ENCODE assay signal across 8 cellular contexts in the genomic region with DNA sequence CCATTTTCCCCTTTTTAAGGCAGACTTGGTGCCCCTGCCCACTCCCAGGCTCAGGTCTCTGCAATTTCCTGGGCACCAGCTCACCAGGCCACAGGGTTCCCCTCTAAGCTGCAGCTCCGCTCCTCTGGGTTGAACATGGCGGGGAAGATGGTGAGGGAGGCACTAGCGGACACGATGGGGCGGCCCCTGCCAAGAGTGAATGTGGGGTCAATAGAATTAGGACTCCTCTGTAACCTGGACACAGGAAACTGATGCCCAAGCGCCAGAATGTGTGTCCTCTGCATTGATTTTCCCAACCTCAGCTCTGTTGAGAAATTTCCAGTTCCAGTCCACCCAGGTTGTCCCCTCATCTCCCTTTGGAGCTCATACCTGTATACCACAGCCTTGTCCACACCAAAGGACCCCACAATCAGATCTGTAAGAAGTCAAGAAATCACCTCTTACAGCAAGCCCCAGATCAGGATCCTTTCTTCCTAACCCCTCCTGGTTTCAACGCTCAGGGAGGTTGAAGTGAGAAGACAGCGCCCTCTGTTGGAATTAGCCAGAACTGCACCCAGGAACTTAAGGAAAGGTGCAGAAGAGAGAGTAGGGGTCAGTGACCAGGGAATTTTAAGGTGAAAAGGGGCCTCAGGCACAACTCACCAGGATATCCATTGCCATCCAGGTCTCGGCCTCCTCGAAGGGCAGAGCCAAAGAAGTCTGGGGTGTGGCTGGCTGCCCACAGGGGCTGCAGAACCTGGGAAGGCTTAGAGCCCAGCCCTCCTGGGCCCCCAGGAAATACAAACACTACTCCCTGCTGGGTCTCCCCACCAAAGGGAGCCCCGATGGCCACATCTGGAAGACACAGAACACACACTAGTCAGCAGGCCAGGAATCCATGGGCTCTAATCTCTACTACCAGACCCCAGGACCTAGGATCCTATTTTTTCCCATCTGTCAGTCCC. TPM values are rescaled to one million over a fixed set of nuclear protein-coding genes. Genes with fewer than 3 reads are reported as not detected.
DNase-seq lines count a peak whose midpoint lies in the region; ATAC-seq and TF ChIP-seq lines count a peak whose summit lies in the region.

No MANE protein-coding gene starts in this region.

- no peaks in the 10 kb centered on the region for H3K9me3 ChIP-seq in CD8-positive, alpha-beta T cell (ENCODE audit: low read length)
- H3K9me3 ChIP-seq in HEK293 (ENCODE audit: control insufficient read depth, insufficient read depth, low read depth, low read length) (no peaks in the 10 kb centered on the region), SJCRH30 (replicated peaks) (no peaks in the 10 kb centered on the region), adrenal gland (replicated peaks in 1 of 3) (no peaks in the 10 kb centered on the region)

- intact Hi-C loops in CD8-positive, alpha-beta T cell (cut with DNase I, micrococcal nuclease) = loop anchor here in 1 of 2 experiments (1.0 kb wide), 1 partner anchor 9 kb away; no protein-coding TSS in a partner anchor
- intact Hi-C loops in adrenal gland (cut with DNase I) = loop anchor here in 1 of 2 donors (5.0 kb wide), 1 partner anchor 33 kb away; no protein-coding TSS in a partner anchor

- H3K4me3 ChIP-seq in CD8-positive, alpha-beta T cell (ENCODE audit: low read depth, low read length) = no peak overlapping the region
- H3K4me3 ChIP-seq in HEK293 (ENCODE audit: low read depth, low read length) = no peak overlapping the region
- no peak overlapping the region for H3K4me3 ChIP-seq in SJCRH30
- no peak overlapping the region for H3K4me3 ChIP-seq in adrenal gland

- no peak for TF ChIP-seq POLR2A in adrenal gland (IDR thresholded peaks at IDR 0.05)

- POLR2A ChIA-PET in CD8-positive, alpha-beta T cell (lab: Charles Lee) = interaction anchor here (1.1 kb wide), 1 partner anchor 12 kb away, joined by 6 read pairs; no protein-coding TSS in a partner anchor
- POLR2A ChIA-PET in HEK293 (lab: Yijun Ruan, JAX) = interaction anchor here (0.6 kb wide), 1 partner anchor 18 kb away, joined by 11 read pairs; no protein-coding TSS in a partner anchor

- WGBS in adrenal gland, 4 donors = 55 to 63% (median 61%) methylated on average over 9 to 11 of the region's 11 CpGs

- CTCF ChIA-PET in CD8-positive, alpha-beta T cell (lab: Charles Lee) = interaction anchor here (0.8 to 12.3 kb wide), 12 partner anchors 8 to 373 kb away, joined by 3 to 1006 read pairs (median 4); partner anchors contain the start of genes ITGA5 and ZNF385A
- CTCF ChIA-PET in HEK293 (lab: Yijun Ruan, JAX) = interaction anchor here (0.6 to 12.2 kb wide), 15 partner anchors 8 to 126 kb away, joined by 3 to 924 read pairs (median 5); partner anchors contain the start of gene ITGA5

- H3K36me3 ChIP-seq in CD8-positive, alpha-beta T cell (ENCODE audit: insufficient read depth, low read length) = peaks cover 77% of the 10 kb centered on the region
- H3K36me3 ChIP-seq in HEK293 (ENCODE audit: control insufficient read depth in 2 of 2, insufficient read depth in 1 of 2, low read length in 2 of 2) (peaks cover 13 to 91% of the 10 kb centered on the region in 2 experiments), SJCRH30 (peaks cover 40% of the 10 kb centered on the region), adrenal gland (replicated peaks in 1 of 2) (peaks cover 0 to 100% of the 10 kb centered on the region in 2 donors)

- peak; percentile 100 for TF ChIP-seq CTCF in CD8-positive, alpha-beta T cell (IDR thresholded peaks at IDR 0.05)
- peak; percentile 84 for TF ChIP-seq CTCF in HEK293 (tag by site-specific recombination; IDR thresholded peaks at IDR 0.05)
- peak; percentile 83 to 97 (median 89) for TF ChIP-seq CTCF in adrenal gland (IDR thresholded peaks at IDR 0.05)

- ATAC-seq in CD8-positive, alpha-beta T cell = peak; percentile 81
- ATAC-seq in HG02870 (IDR thresholded peaks at IDR 0.05; ENCODE audit: unreplicated experiment) = no peak

- H3K27ac ChIP-seq in CD8-positive, alpha-beta T cell (ENCODE audit: low read depth, low read length) = no peak overlapping the region
- H3K27ac ChIP-seq in HEK293 (ENCODE audit: extremely low read depth, low read depth, low read length) (no peak overlapping the region), SJCRH30 (no peak overlapping the region), adrenal gland (peak overlapping the region in 2 of 5 donors; percentile 6 to 27)

- DNase-seq in CD8-positive, alpha-beta T cell = peak in 6 of 7 experiments; percentile 41 to 75 (median 66)
- DNase-seq in SJCRH30 (peak; percentile 44 to 76), adrenal gland (peak in 4 of 7 donors; percentile 68 to 81 (median 76)), islet precursor cell (peak; percentile 90), KG1 (lab: John Stamatoyannopoulos, UW) (no peak)
- DNase-seq in stimulated activated CD4-positive, alpha-beta T cell treated with anti-CD3 and anti-CD28 coated beads, Interleukin-4, amount 100 ng/mL, for 24 hours = peak; percentile 71

- no peak overlapping the region for H3K4me3 Mint-ChIP-seq in CD8-positive, alpha-beta T cell

- H3K27me3 ChIP-seq in CD8-positive, alpha-beta T cell (ENCODE audit: insufficient read depth, low read length) = no peaks in the 10 kb centered on the region
- H3K27me3 ChIP-seq in SJCRH30 (no peaks in the 10 kb centered on the region), adrenal gland (no peaks in the 10 kb centered on the region)

- peaks cover 38% of the 10 kb centered on the region for H3K4me1 Mint-ChIP-seq in CD8-positive, alpha-beta T cell (ENCODE audit: low read depth)

- peaks cover 95% of the 10 kb centered on the region for H3K36me3 Mint-ChIP-seq in CD8-positive, alpha-beta T cell

- H3K4me1 ChIP-seq in CD8-positive, alpha-beta T cell (ENCODE audit: insufficient read depth, low read length) = peaks cover 18% of the 10 kb centered on the region
- no peaks in the 10 kb centered on the region for H3K4me1 ChIP-seq in HEK293 (ENCODE audit: control insufficient read depth, insufficient read depth, low read length)
- H3K4me1 ChIP-seq in SJCRH30 = no peaks in the 10 kb centered on the region
- no peaks in the 10 kb centered on the region for H3K4me1 ChIP-seq in adrenal gland (replicated peaks in 1 of 2)

- no peaks in the 10 kb centered on the region for H3K9me3 Mint-ChIP-seq in CD8-positive, alpha-beta T cell

- peak overlapping the region; percentile 90 for H3K27ac Mint-ChIP-seq in CD8-positive, alpha-beta T cell

- H3K27me3 Mint-ChIP-seq in CD8-positive, alpha-beta T cell (ENCODE audit: low read depth) = no peaks in the 10 kb centered on the region

TF ChIP-seq in HEK293, 187 proteins besides CTCF, POLR2A, EP300 and RAD21 (continues in another document):
- TF ChIP-seq ZBTB10 (tag by site-specific recombination; IDR thresholded peaks at IDR 0.05) = no peak
- TF ChIP-seq ZNF660 (tag by site-specific recombination; IDR thresholded peaks at IDR 0.05) = 0 out of 2 replicates have a peak, but pooled peaks have one; percentile 23
- TF ChIP-seq ZNF610 (tag by site-specific recombination; IDR thresholded peaks at IDR 0.05; ENCODE audit: borderline replicate concordance) = no peak
- TF ChIP-seq, protein P1, sequence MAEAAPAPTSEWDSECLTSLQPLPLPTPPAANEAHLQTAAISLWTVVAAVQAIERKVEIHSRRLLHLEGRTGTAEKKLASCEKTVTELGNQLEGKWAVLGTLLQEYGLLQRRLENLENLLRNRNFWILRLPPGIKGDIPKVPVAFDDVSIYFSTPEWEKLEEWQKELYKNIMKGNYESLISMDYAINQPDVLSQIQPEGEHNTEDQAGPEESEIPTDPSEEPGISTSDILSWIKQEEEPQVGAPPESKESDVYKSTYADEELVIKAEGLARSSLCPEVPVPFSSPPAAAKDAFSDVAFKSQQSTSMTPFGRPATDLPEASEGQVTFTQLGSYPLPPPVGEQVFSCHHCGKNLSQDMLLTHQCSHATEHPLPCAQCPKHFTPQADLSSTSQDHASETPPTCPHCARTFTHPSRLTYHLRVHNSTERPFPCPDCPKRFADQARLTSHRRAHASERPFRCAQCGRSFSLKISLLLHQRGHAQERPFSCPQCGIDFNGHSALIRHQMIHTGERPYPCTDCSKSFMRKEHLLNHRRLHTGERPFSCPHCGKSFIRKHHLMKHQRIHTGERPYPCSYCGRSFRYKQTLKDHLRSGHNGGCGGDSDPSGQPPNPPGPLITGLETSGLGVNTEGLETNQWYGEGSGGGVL (tag by site-specific recombination; IDR thresholded peaks at IDR 0.05) = no peak

RNA-seq across cellular contexts. Expression of gene ITGA5, which starts 14.7 kb away (rescaled TPM):
- 100 to 1,000 TPM; 115 to 125 TPM for total RNA-seq in CD8-positive, alpha-beta T cell
- 37.3 and 38.1 TPM in 2 replicates for total RNA-seq in SJCRH30 (2014; rRNA removed; shearing (Covaris generic))
- total RNA-seq in adrenal gland = 100 to 1,000 TPM in 3 of 8 donors, 10 to 100 TPM in 5; 64.9 to 141 (median 75.9) TPM
- 100 to 1,000 TPM in 1 of 3 donors, 10 to 100 TPM in 2; 52.2 to 118 (median 56.7) TPM for polyA plus RNA-seq in adrenal gland

RNA-seq across cellular contexts. Expression of gene ZNF385A, which starts 19.8 kb away (rescaled TPM):
- total RNA-seq in CD8-positive, alpha-beta T cell = 1 to 10 TPM; 2.1 TPM
- 12.7 and 13.2 TPM in 2 replicates for total RNA-seq in SJCRH30 (2014; rRNA removed; shearing (Covaris generic))
- total RNA-seq in adrenal gland = 10 to 100 TPM in 6 of 8 donors, 1 to 10 TPM in 2; 6.5 to 38.2 (median 13.1) TPM
- 10 to 100 TPM in 2 of 3 donors, 1 to 10 TPM in 1; 2.7 to 28.0 (median 24.3) TPM for polyA plus RNA-seq in adrenal gland

RNA-seq across cellular contexts. Expression of gene GPR84, which starts 40.0 kb away (rescaled TPM):
- not detected for total RNA-seq in CD8-positive, alpha-beta T cell
- total RNA-seq in SJCRH30 (2014; rRNA removed; shearing (Covaris generic)) = not detected in 2 replicates
- total RNA-seq in adrenal gland = 1 to 10 TPM in 5 of 8 donors, under 1 TPM in 3; 0.18 to 6.8 (median 1.3) TPM
- polyA plus RNA-seq in adrenal gland = 1 to 10 TPM in 1 of 3 donors, under 1 TPM in 2; 0.56 to 1.3 (median 0.93) TPM
